7 cellular contexts compared by ENCODE assay signal in genomic region chr3:42601898-42602581, GRCh38. TPM values are rescaled to one million over a fixed set of nuclear protein-coding genes. Genes with fewer than 3 reads are reported as not detected.
DNase-seq lines count a peak whose midpoint lies in the region; ATAC-seq, FAIRE-seq and TF ChIP-seq lines count a peak whose summit lies in the region.

No MANE protein-coding gene starts in this region.

- peaks cover 22% of the 10 kb centered on the region for H3K36me3 Mint-ChIP-seq in neural crest cell (ENCODE audit: low read depth)

- H3K27ac Mint-ChIP-seq in neural crest cell (ENCODE audit: unreplicated experiment): no peak overlapping the region

- peak overlapping the region; percentile 94 for H3K4me3 Mint-ChIP-seq in neural crest cell

- H3K4me3 ChIP-seq in choroid plexus epithelial cell (ENCODE audit: low read depth, low read length): peak overlapping the region; percentile 88

- peak; percentile 57 for FAIRE-seq in GM12891 (lab: Jason Lieb, UNC)

- no peaks in the 10 kb centered on the region for H3K27me3 Mint-ChIP-seq in neural crest cell (ENCODE audit: low read depth)

- H3K4me1 Mint-ChIP-seq in neural crest cell: peaks cover 46% of the 10 kb centered on the region

- no peak for DNase-seq in GM12891 (ENCODE audit: insufficient read length, low spot score)
- DNase-seq in NCI-H69 (lab: John Stamatoyannopoulos, UW): peak; percentile 85
- DNase-seq in choroid plexus epithelial cell (ENCODE audit: low read depth): peak; percentile 36
- no peak for DNase-seq in neural crest cell (ENCODE audit: low read depth, low spot score)

- no peak for ATAC-seq in activated CD4-positive, CD25-positive, alpha-beta regulatory T cell treated with anti-CD3 and anti-CD28 coated beads, Interleukin-2, amount 50 U/mL, for 24 hours
- ATAC-seq in HG02610 (IDR thresholded peaks at IDR 0.05; ENCODE audit: unreplicated experiment): no peak
- no peak for ATAC-seq in HG03378 (IDR thresholded peaks at IDR 0.05; ENCODE audit: unreplicated experiment)

- no peak for TF ChIP-seq POLR2A in GM12891 (IDR thresholded peaks at IDR 0.05; ENCODE audit: low read depth, low read length)

- H3K9me3 Mint-ChIP-seq in neural crest cell: peaks cover 6% of the 10 kb centered on the region

- peak; percentile 26 for TF ChIP-seq CTCF in choroid plexus epithelial cell (conservative IDR thresholded peaks at IDR 0.05; ENCODE audit: low read depth, low read length)
- TF ChIP-seq CTCF in neural crest cell (conservative IDR thresholded peaks at IDR 0.05): peak; percentile 39

TF ChIP-seq in GM12891, 5 proteins besides CTCF, POLR2A, EP300 and RAD21:
- TF ChIP-seq POU2F2 (IDR thresholded peaks at IDR 0.05; ENCODE audit: low read depth, low read length): no peak

RNA-seq across cellular contexts. Expression of gene NKTR, which starts 1.6 kb away (rescaled TPM):
- 27.9 TPM for polyA plus RNA-seq in GM12891 (2012; ENCODE audit: low read depth, missing spikeins)
- total RNA-seq in neural crest cell: 95.0 and 95.2 TPM in 2 replicates

RNA-seq across cellular contexts. Expression of gene SS18L2, which starts 11.4 kb away (rescaled TPM):
- polyA plus RNA-seq in GM12891 (2012; ENCODE audit: low read depth, missing spikeins): 87.3 TPM
- 50.4 and 50.5 TPM in 2 replicates for total RNA-seq in neural crest cell

RNA-seq across cellular contexts. Expression of gene SEC22C, which starts 20.3 kb away (rescaled TPM):
- polyA plus RNA-seq in GM12891 (2012; ENCODE audit: low read depth, missing spikeins): 18.5 TPM
- total RNA-seq in neural crest cell: 46.6 and 47.8 TPM in 2 replicates

RNA-seq across cellular contexts. Expression of gene ZBTB47, which starts 51.5 kb away (rescaled TPM):
- 0.22 TPM for polyA plus RNA-seq in GM12891 (2012; ENCODE audit: low read depth, missing spikeins)
- 6.6 and 7.3 TPM in 2 replicates for total RNA-seq in neural crest cell

Comparison
In these comparisons a context has a peak if more than half of its experiments do, and no peak if none do; other contexts are left out.
1. DNase-seq: peak in NCI-H69 (single experiment) and choroid plexus epithelial cell (single experiment); none in GM12891 (single experiment) and neural crest cell (single experiment).